Comparison of ENCODE assay signal across 8 cellular contexts in genomic region chr19:49677232-49677881, GRCh38. TPM values are rescaled to one million over a fixed set of nuclear protein-coding genes. Genes with fewer than 3 reads are reported as not detected.
DNase-seq lines count a peak whose midpoint lies in the region; ATAC-seq and TF ChIP-seq lines count a peak whose summit lies in the region.

Gene PRMT1 (plus strand): TSS chr19:49677271. CDS start chr19:49677281, 10 bp downstream.

- peaks cover 33% of the 10 kb centered on the region for H3K36me3 ChIP-seq in DND-41 (ENCODE audit: insufficient read depth, low read length)
- H3K36me3 ChIP-seq in endocrine pancreas (ENCODE audit: control insufficient read depth, insufficient read depth, low read length) = no peaks in the 10 kb centered on the region
- H3K36me3 ChIP-seq in mesodermal cell (ENCODE audit: control insufficient read depth, insufficient read depth, low read length) = peaks cover 33% of the 10 kb centered on the region
- H3K36me3 ChIP-seq in stomach = peaks cover 13 to 25% (median 15%) of the 10 kb centered on the region in 4 donors

- H3K4me3 ChIP-seq in DND-41 (ENCODE audit: low read depth in 1 of 2, low read length in 2 of 2) = peak within 1 kb of the TSS; percentile 83 to 91
- H3K4me3 ChIP-seq in HL-60 (replicated peaks; ENCODE audit: insufficient read depth, low read length) = peak within 1 kb of the TSS; percentile 96
- peak within 1 kb of the TSS; percentile 10 for H3K4me3 ChIP-seq in endocrine pancreas (ENCODE audit: control insufficient read depth, insufficient read depth, low read length)
- peak within 1 kb of the TSS; percentile 94 for H3K4me3 ChIP-seq in mesodermal cell (ENCODE audit: extremely low read depth, insufficient read depth, low read length, poor library complexity, severe bottlenecking)
- peak within 1 kb of the TSS; percentile 75 to 99 (median 90) for H3K4me3 ChIP-seq in stomach

- CTCF ChIA-PET in activated B cell treated with CpG ODN at 0.5 μM for 24 hours (lab: Charles Lee) = interaction anchor here (0.7 to 4.7 kb wide), 4 partner anchors 37 to 452 kb away, joined by 4 to 25 read pairs (median 11); partner anchors contain the start of gene RRAS

- TF ChIP-seq EP300 in stomach (IDR thresholded peaks at IDR 0.05) = no peak

- peak; percentile 1; the same call in 1 of the 3 replicates for ATAC-seq in DND-41 (ENCODE audit: insufficient read depth, low read depth)
- peak; percentile 4 for ATAC-seq in activated B cell treated with CpG ODN at 0.5 μM for 24 hours (ENCODE audit: low read depth)
- ATAC-seq in GM19035 (IDR thresholded peaks at IDR 0.05; ENCODE audit: unreplicated experiment) = no peak

- peak within 1 kb of the TSS; percentile 99 for H3K27ac Mint-ChIP-seq in activated B cell treated with CpG ODN at 0.5 μM for 24 hours

- no peaks in the 10 kb centered on the region for H3K9me3 Mint-ChIP-seq in activated B cell treated with CpG ODN at 0.5 μM for 24 hours

- H3K9me3 ChIP-seq in DND-41 (ENCODE audit: insufficient read depth, low read length, severe bottlenecking) = no peaks in the 10 kb centered on the region
- H3K9me3 ChIP-seq in endocrine pancreas (ENCODE audit: control insufficient read depth, low read length) = no peaks in the 10 kb centered on the region
- H3K9me3 ChIP-seq in mesodermal cell (ENCODE audit: control insufficient read depth, low read length) = no peaks in the 10 kb centered on the region
- no peaks in the 10 kb centered on the region for H3K9me3 ChIP-seq in stomach

- TF ChIP-seq POLR2A in stomach (IDR thresholded peaks at IDR 0.05) = peak in 1 of 4 donors; percentile 73

- H3K4me3 Mint-ChIP-seq in activated B cell treated with CpG ODN at 0.5 μM for 24 hours = peak within 1 kb of the TSS; percentile 99

- H3K4me1 ChIP-seq in DND-41 (ENCODE audit: insufficient read depth, low read length) (peaks cover 38% of the 10 kb centered on the region), endocrine pancreas (ENCODE audit: control insufficient read depth, insufficient read depth, low read length) (no peaks in the 10 kb centered on the region), mesodermal cell (ENCODE audit: control insufficient read depth, insufficient read depth, low read length, poor library complexity, severe bottlenecking) (peaks cover 15% of the 10 kb centered on the region), stomach (peaks cover 39 to 61% (median 51%) of the 10 kb centered on the region in 4 donors)

- peak within 1 kb of the TSS; percentile 86 for H2AFZ ChIP-seq in DND-41 (ENCODE audit: low read depth, low read length)

- TF ChIP-seq CTCF in DND-41 (IDR thresholded peaks at IDR 0.05; ENCODE audit: borderline replicate concordance, extremely low read depth, low read length, poor library complexity, severe bottlenecking) = peak; percentile 28
- TF ChIP-seq CTCF in HL-60 (IDR thresholded peaks at IDR 0.05; ENCODE audit: insufficient read depth, low read length) = no peak
- no peak for TF ChIP-seq CTCF in activated B cell treated with CpG ODN at 0.5 μM for 24 hours (IDR thresholded peaks at IDR 0.05)
- no peak for TF ChIP-seq CTCF in stomach (IDR thresholded peaks at IDR 0.05)

- no peaks in the 10 kb centered on the region for H3K27me3 ChIP-seq in DND-41 (ENCODE audit: insufficient read depth, low read length, poor library complexity)
- H3K27me3 ChIP-seq in HL-60 (ENCODE audit: insufficient read depth, poor library complexity, severe bottlenecking) = no peaks in the 10 kb centered on the region
- H3K27me3 ChIP-seq in endocrine pancreas (ENCODE audit: control insufficient read depth, insufficient read depth, low read length) = no peaks in the 10 kb centered on the region
- no peaks in the 10 kb centered on the region for H3K27me3 ChIP-seq in stomach

- WGBS in mesodermal cell (ENCODE audit: insufficient coverage in 2 of 2), 2 experiments = 0% methylated on average over 7 to 21 of the region's 56 CpGs
- 0 to 2% (median 1%) methylated on average over 17 to 56 of the region's 56 CpGs for WGBS in stomach, 5 donors

- peaks cover 29% of the 10 kb centered on the region for H3K36me3 Mint-ChIP-seq in activated B cell treated with CpG ODN at 0.5 μM for 24 hours (ENCODE audit: low read depth)

- DNase-seq in DND-41 (no peak), HL-60 (ENCODE audit: low read depth in 1 of 2, low spot score in 1 of 2) (peak; percentile 25 to 87), activated B cell treated with CpG ODN at 0.5 μM for 24 hours (peak; percentile 71), stomach (no peak), GF-D8 (lab: John Stamatoyannopoulos, UW) (no peak)

- peaks cover 43% of the 10 kb centered on the region for H4K20me1 ChIP-seq in DND-41 (ENCODE audit: insufficient read depth, low read length)

- H3K27ac ChIP-seq in DND-41 (ENCODE audit: low read length) (peak within 1 kb of the TSS; percentile 96), HL-60 (replicated peaks) (peak within 1 kb of the TSS; percentile 98), mesodermal cell (ENCODE audit: low read depth, low read length, severe bottlenecking) (peak within 1 kb of the TSS; percentile 97), stomach (peak within 1 kb of the TSS; percentile 84 to 95 (median 93))

- H3K9ac ChIP-seq in DND-41 (ENCODE audit: low read depth, low read length) (peak within 1 kb of the TSS; percentile 99), endocrine pancreas (ENCODE audit: control insufficient read depth, insufficient read depth, low read length) (peak within 1 kb of the TSS; percentile 70)

- intact Hi-C loops in activated B cell treated with CpG ODN at 0.5 μM for 24 hours (cut with micrococcal nuclease) (loop anchor here (1.0 to 10.0 kb wide), 10 partner anchors 12 to 1040 kb away; partner anchors contain the start of genes BCL2L12, DBP, GYS1 and IRF3), stomach (cut with DNase I; ENCODE audit: low total_unique reads) (no loop called here)

- POLR2A ChIA-PET in activated B cell treated with CpG ODN at 0.5 μM for 24 hours (lab: Charles Lee) = interaction anchor here (0.5 to 6.4 kb wide), 26 partner anchors 13 to 1352 kb away, joined by 3 to 97 read pairs (median 7); partner anchors contain the start of genes AKT1S1, ALDH16A1, AP2A1 and ATF5

- H3K79me2 ChIP-seq in DND-41 (ENCODE audit: insufficient read depth, low read length) = peaks cover 50% of the 10 kb centered on the region

- peak within 1 kb of the TSS; percentile 79 for H3K4me2 ChIP-seq in DND-41 (ENCODE audit: insufficient read depth, low read length)

- H3K4me1 Mint-ChIP-seq in activated B cell treated with CpG ODN at 0.5 μM for 24 hours = peaks cover 64% of the 10 kb centered on the region

- no peaks in the 10 kb centered on the region for H3K27me3 Mint-ChIP-seq in activated B cell treated with CpG ODN at 0.5 μM for 24 hours

RNA-seq across cellular contexts. Expression of gene PRMT1, which starts in this region (rescaled TPM):
- total RNA-seq in activated B cell treated with CpG ODN at 0.5 μM for 24 hours = 372 and 376 TPM in 2 replicates
- polyA plus RNA-seq in mesodermal cell (2013, experiment 1 of 2) = 426 TPM
- 377 TPM for polyA plus RNA-seq in mesodermal cell (2013, experiment 2 of 2)
- total RNA-seq in stomach = 100 to 1,000 TPM in 3 of 5 donors, 10 to 100 TPM in 2; 53.3 to 131 (median 104) TPM
- polyA plus RNA-seq in stomach = 100 to 1,000 TPM; 102 to 111 (median 111) TPM

Comparison
In these comparisons a context has a peak if more than half of its experiments do, and no peak if none do; other contexts are left out.
1. DNase-seq: peak in HL-60 (2 of 2) and activated B cell treated with CpG ODN at 0.5 μM for 24 hours (single experiment); none in DND-41 (single experiment), stomach (single experiment) and GF-D8 (single experiment).
2. H3K4me3 ChIP-seq: peak in every context shown above with its lines; median percentile 96 in HL-60; 94 in mesodermal cell; 90 in stomach; 87 in DND-41; 10 in endocrine pancreas.
3. Peak in every context shown above with its lines, with median percentiles within 50 percentile points of each other: H3K27ac ChIP-seq.